10 cellular contexts compared by ENCODE assay signal in genomic region chr14:35374273-35374681, GRCh38. TPM values are rescaled to one million over a fixed set of nuclear protein-coding genes. Genes with fewer than 3 reads are reported as not detected.
A peak's percentile ranks its signal among the peaks of the same experiment; 100 is the strongest.
DNase-seq lines count a peak whose midpoint lies in the region; ATAC-seq and TF ChIP-seq lines count a peak whose summit lies in the region.
"Had no signal": no experiment of that assay in that cellular context is flagged by ENCODE, and none has a peak within 500 bp of the region (broad histone marks: within the 10 kb centered on the region; RNA-seq: fewer than 3 reads in every experiment).

No MANE protein-coding gene starts in this region.

- H3K4me1 ChIP-seq in adipocyte (ENCODE audit: control insufficient read depth, insufficient read depth, low read length) (peaks cover 15% of the 10 kb centered on the region), tibial artery (peaks cover 0 to 48% (median 4%) of the 10 kb centered on the region in 4 donors)

- intact Hi-C loops in tibial artery (cut with DNase I; ENCODE audit: low total_unique reads) = no loop called here

- H3K9me3 ChIP-seq in adipocyte (ENCODE audit: control insufficient read depth, low read length) (peaks cover 4% of the 10 kb centered on the region), tibial artery (no peaks in the 10 kb centered on the region)

- H3K4me3 ChIP-seq in adipocyte (ENCODE audit: low read length) (no peak overlapping the region), tibial artery (no peak overlapping the region)

- H3K9me3 Mint-ChIP-seq in natural killer cell treated with Interleukin-12 subunit alpha and Interleukin-12 subunit beta and Interleukin-15 and Interleukin-18, amount 100 ng/mL, for 72 hours = peaks cover 3% of the 10 kb centered on the region

- no peak overlapping the region for H3K9ac ChIP-seq in adipocyte (ENCODE audit: low read length)

- H3K27ac ChIP-seq in tibial artery = peak overlapping the region in 1 of 2 donors; percentile 45

- no peaks in the 10 kb centered on the region for H3K36me3 ChIP-seq in adipocyte (ENCODE audit: control insufficient read depth, insufficient read depth, low read length, severe bottlenecking)
- no peaks in the 10 kb centered on the region for H3K36me3 ChIP-seq in tibial artery

- no peaks in the 10 kb centered on the region for H3K27me3 ChIP-seq in adipocyte (replicated peaks; ENCODE audit: control insufficient read depth, insufficient read depth, low read length)
- H3K27me3 ChIP-seq in tibial artery = no peaks in the 10 kb centered on the region

- no peak for ATAC-seq in GM21737 (IDR thresholded peaks at IDR 0.05; ENCODE audit: unreplicated experiment)
- ATAC-seq in natural killer cell treated with Interleukin-12 subunit alpha and Interleukin-12 subunit beta and Interleukin-15 and Interleukin-18, amount 100 ng/mL, for 72 hours = no peak

- no peaks in the 10 kb centered on the region for H3K36me3 Mint-ChIP-seq in natural killer cell treated with Interleukin-12 subunit alpha and Interleukin-12 subunit beta and Interleukin-15 and Interleukin-18, amount 100 ng/mL, for 72 hours
- H3K36me3 Mint-ChIP-seq: activated naive CD8-positive, alpha-beta T cell treated with anti-CD3 and anti-CD28 coated beads, Interleukin-2, amount 10 ng/mL, durations not matched to agents 7 days and 5 days had no signal

- peak overlapping the region in 1 of 2 donors; percentile 31 for H3K27ac Mint-ChIP-seq in natural killer cell treated with Interleukin-12 subunit alpha and Interleukin-12 subunit beta and Interleukin-15 and Interleukin-18, amount 100 ng/mL, for 72 hours
- H3K27ac Mint-ChIP-seq: activated naive CD8-positive, alpha-beta T cell treated with anti-CD3 and anti-CD28 coated beads, Interleukin-2, amount 10 ng/mL, durations not matched to agents 7 days and 5 days had no signal

- peaks cover 5 to 13% of the 10 kb centered on the region in 2 donors for H3K4me1 Mint-ChIP-seq in natural killer cell treated with Interleukin-12 subunit alpha and Interleukin-12 subunit beta and Interleukin-15 and Interleukin-18, amount 100 ng/mL, for 72 hours (ENCODE audit: low read depth in 2 of 2)

- DNase-seq in HPDE6-E6E7 (ENCODE audit: extremely low spot score) (peak; percentile 72), adipocyte (ENCODE audit: low read depth) (peak; percentile 99), iris pigment epithelial cell (ENCODE audit: low read depth) (peak; percentile 98), tibial artery (peak; percentile 80 to 86)
- DNase-seq in activated CD8-positive, alpha-beta memory T cell treated with anti-CD3 and anti-CD28 coated beads, Interleukin-2, amount 50 U/mL, for 48 hours = no peak
- DNase-seq in natural killer cell treated with Interleukin-12 subunit alpha and Interleukin-12 subunit beta and Interleukin-15 and Interleukin-18, amount 100 ng/mL, for 72 hours (ENCODE audit: low spot score) = no peak
- no peak for DNase-seq in effector CD8-positive, alpha-beta T cell (lab: John Stamatoyannopoulos, UW)
- DNase-seq: activated naive CD8-positive, alpha-beta T cell treated with anti-CD3 and anti-CD28 coated beads, Interleukin-2, amount 10 ng/mL, durations not matched to agents 7 days and 5 days; NCI-H446 treated with DMSO at 0.1 percent for 48 hours had no signal

- TF ChIP-seq CTCF in tibial artery (IDR thresholded peaks at IDR 0.05) = no peak

- no peak overlapping the region for H3K4me3 Mint-ChIP-seq in natural killer cell treated with Interleukin-12 subunit alpha and Interleukin-12 subunit beta and Interleukin-15 and Interleukin-18, amount 100 ng/mL, for 72 hours
- H3K4me3 Mint-ChIP-seq: activated naive CD8-positive, alpha-beta T cell treated with anti-CD3 and anti-CD28 coated beads, Interleukin-2, amount 10 ng/mL, durations not matched to agents 7 days and 5 days had no signal

- H3K27me3 Mint-ChIP-seq in natural killer cell treated with Interleukin-12 subunit alpha and Interleukin-12 subunit beta and Interleukin-15 and Interleukin-18, amount 100 ng/mL, for 72 hours = no peaks in the 10 kb centered on the region
- H3K27me3 Mint-ChIP-seq: activated naive CD8-positive, alpha-beta T cell treated with anti-CD3 and anti-CD28 coated beads, Interleukin-2, amount 10 ng/mL, durations not matched to agents 7 days and 5 days had no signal

RNA-seq across cellular contexts. Expression of gene NFKBIA, which starts 30.3 kb away (rescaled TPM):
- total RNA-seq in natural killer cell treated with Interleukin-12 subunit alpha and Interleukin-12 subunit beta and Interleukin-15 and Interleukin-18, amount 100 ng/mL, for 72 hours = 1,000 to 10,000 TPM; 1,092 to 1,804 TPM

Comparison
In these comparisons a context has a peak if more than half of its experiments do, and no peak if none do; other contexts are left out.
1. DNase-seq: peak in HPDE6-E6E7 (single experiment), adipocyte (single experiment), iris pigment epithelial cell (single experiment) and tibial artery (2 of 2); none in activated CD8-positive, alpha-beta memory T cell treated with anti-CD3 and anti-CD28 coated beads, Interleukin-2, amount 50 U/mL, for 48 hours (single experiment), natural killer cell treated with Interleukin-12 subunit alpha and Interleukin-12 subunit beta and Interleukin-15 and Interleukin-18, amount 100 ng/mL, for 72 hours (single experiment) and effector CD8-positive, alpha-beta T cell (single experiment).